ENCODE assay signal across 8 cellular contexts in genomic region chr1:149938668-149939003, GRCh38. TPM values are rescaled to one million over a fixed set of nuclear protein-coding genes. Genes with fewer than 3 reads are reported as not detected.
DNase-seq lines count a peak whose midpoint lies in the region; ATAC-seq, FAIRE-seq and TF ChIP-seq lines count a peak whose summit lies in the region.
"Not testable (repeated sequence)": the region's sequence is repeated elsewhere in the genome, so short reads cannot be mapped to it uniquely, and the experiment has no call there.

No MANE protein-coding gene starts in this region.

- H3K4me1 ChIP-seq in ACC112 (ENCODE audit: control insufficient read depth, insufficient read depth, low read length, unreplicated experiment) (peaks cover 44% of the 10 kb centered on the region), IMR-90 (ENCODE audit: control insufficient read depth, insufficient read depth, low read length) (peaks cover 11% of the 10 kb centered on the region), astrocyte (ENCODE audit: insufficient read depth, low read length) (peaks cover 34% of the 10 kb centered on the region), iPS-18a (ENCODE audit: control insufficient read depth, low read depth, low read length) (peaks cover 36% of the 10 kb centered on the region), neuronal stem cell (ENCODE audit: control insufficient read depth in 2 of 2, insufficient read depth in 1 of 2, low read depth in 1 of 2, low read length in 2 of 2) (peaks cover 14 to 24% of the 10 kb centered on the region in 2 donors), subcutaneous abdominal adipose tissue (ENCODE audit: control insufficient read depth in 5 of 5, insufficient read depth in 5 of 5, low read length in 5 of 5) (peaks cover 5 to 59% (median 46%) of the 10 kb centered on the region in 5 donors)
- not testable (repeated sequence) for H3K4me1 ChIP-seq in esophagus (ENCODE audit: control insufficient read depth in 2 of 2, insufficient read depth in 2 of 2, low read length in 1 of 2)

- H4K20me1 ChIP-seq in IMR-90 (ENCODE audit: insufficient read depth, low read length); astrocyte (ENCODE audit: insufficient read depth, low read length): not testable (repeated sequence)

- TF ChIP-seq CTCF in IMR-90 (conservative IDR thresholded peaks at IDR 0.05; ENCODE audit: low read depth, low read length); astrocyte (IDR thresholded peaks at IDR 0.05; ENCODE audit: insufficient read depth, low read depth, low read length): not testable (repeated sequence)

- H4K8ac ChIP-seq in IMR-90 (ENCODE audit: low read depth in 2 of 2, low read length in 2 of 2) = peak overlapping the region in 1 of 2 experiments; percentile 56; a peak in 1 of 4 replicates
- not testable (repeated sequence) for H4K8ac ChIP-seq in neuronal stem cell (ENCODE audit: low read depth, low read length)

- H3K79me2 ChIP-seq in ACC112 (ENCODE audit: control insufficient read depth, insufficient read depth, low read length, unreplicated experiment) (peaks cover 11% of the 10 kb centered on the region), astrocyte (ENCODE audit: insufficient read depth, low read length) (peaks cover 10% of the 10 kb centered on the region)

- H3K4me2 ChIP-seq in IMR-90 (ENCODE audit: low read depth, low read length) (peak overlapping the region; percentile 52), astrocyte (ENCODE audit: low read length) (peak overlapping the region; percentile 85)
- not testable (repeated sequence) for H3K4me2 ChIP-seq in neuronal stem cell (ENCODE audit: insufficient read depth, low read length, poor library complexity, severe bottlenecking)

- peak overlapping the region; percentile 97 for H2AK5ac ChIP-seq in IMR-90 (ENCODE audit: low read depth, low read length)
- H2AK5ac ChIP-seq in neuronal stem cell (ENCODE audit: low read depth, low read length) = not testable (repeated sequence)

- H3K9me3 ChIP-seq in IMR-90 (ENCODE audit: control insufficient read depth, insufficient read depth, low read length); astrocyte (ENCODE audit: insufficient read depth, low read depth, low read length); esophagus (ENCODE audit: control insufficient read depth in 2 of 2, insufficient read depth in 1 of 2, low read depth in 1 of 2, low read length in 1 of 2); iPS-18a (ENCODE audit: control insufficient read depth, low read depth, low read length); neuronal stem cell (replicated peaks in 1 of 2; ENCODE audit: control insufficient read depth in 2 of 2, insufficient read depth in 1 of 2, low read depth in 1 of 2, low read length in 2 of 2); subcutaneous abdominal adipose tissue (ENCODE audit: control insufficient read depth in 5 of 5, low read length in 5 of 5): not testable (repeated sequence)

- POLR2A ChIA-PET in IMR-90 (lab: Charles Lee; ENCODE audit: unreplicated experiment) = not testable (repeated sequence)

- in situ Hi-C loops in IMR-90 (cut with MboI; ENCODE audit: low sequenced_read_pairs) = loop anchor here (5.0 kb wide), 1 partner anchor 36 kb away; no protein-coding TSS in a partner anchor

- H2BK120ac ChIP-seq in IMR-90 (ENCODE audit: low read depth, low read length) = peak overlapping the region; percentile 56; the same call in 1 of the 2 replicates
- H2BK120ac ChIP-seq in neuronal stem cell (ENCODE audit: low read depth, low read length) = not testable (repeated sequence)

- FAIRE-seq in astrocyte (lab: Jason Lieb, UNC) = not testable (repeated sequence)

- dilution Hi-C loops in IMR-90 (cut with HindIII; ENCODE audit: low sequenced_read_pairs, unreplicated experiment) = not testable (repeated sequence)

- TF ChIP-seq RAD21 in IMR-90 (IDR thresholded peaks at IDR 0.05; ENCODE audit: low read length) = not testable (repeated sequence)

- ATAC-seq in IMR-90 (ENCODE audit: low read depth) = not testable (repeated sequence)

- peak overlapping the region; percentile 81 for H3K4ac ChIP-seq in IMR-90 (ENCODE audit: low read depth, low read length)
- not testable (repeated sequence) for H3K4ac ChIP-seq in neuronal stem cell (ENCODE audit: low read length)

- not testable (repeated sequence) for H2BK12ac ChIP-seq in neuronal stem cell (ENCODE audit: low read length)

- not testable (repeated sequence) for H4K5ac ChIP-seq in IMR-90 (ENCODE audit: low read depth, low read length)

- H3K27me3 Mint-ChIP-seq in activated CD4-positive, alpha-beta T cell treated with anti-CD3 and anti-CD28 coated beads, Interleukin-2, amount 10 ng/mL, durations not matched to agents 24 days and 14 days; astrocyte (ENCODE audit: low read depth, unreplicated experiment): not testable (repeated sequence)

- H3K56ac ChIP-seq in IMR-90 (ENCODE audit: extremely low read depth, insufficient read depth, low read length) = 0 out of 2 replicates have a peak overlapping the region, but pooled peaks have one; percentile 52

- H2BK20ac ChIP-seq in IMR-90 (ENCODE audit: low read depth, low read length) = not testable (repeated sequence)

- H3K27ac ChIP-seq in ACC112 (ENCODE audit: low read depth, low read length) (peak overlapping the region; percentile 51; the same call in 1 of the 2 replicates), IMR-90 (ENCODE audit: insufficient read depth, low read length) (peak overlapping the region; percentile 46), astrocyte (ENCODE audit: low read depth, low read length) (peak overlapping the region; percentile 65), esophagus (ENCODE audit: low read depth in 2 of 2, low read length in 1 of 2) (peak overlapping the region; percentile 87 to 95), subcutaneous abdominal adipose tissue (ENCODE audit: low read depth, low read length) (peak overlapping the region; percentile 89)
- not testable (repeated sequence) for H3K27ac ChIP-seq in iPS-18a (ENCODE audit: low read length); neuronal stem cell (replicated peaks; ENCODE audit: low read length)

- not testable (repeated sequence) for H2BK15ac ChIP-seq in IMR-90 (ENCODE audit: low read depth, low read length); neuronal stem cell (ENCODE audit: low read length)

- not testable (repeated sequence) for DNase-seq in IMR-90; activated CD4-positive, alpha-beta T cell treated with anti-CD3 and anti-CD28 coated beads, Interleukin-2, amount 10 ng/mL, durations not matched to agents 24 days and 14 days; astrocyte (ENCODE audit: low read depth); neuronal stem cell (ENCODE audit: low spot score)

- H4K91ac ChIP-seq in IMR-90 (ENCODE audit: insufficient read depth, low read depth, low read length) = peak overlapping the region; percentile 71
- H4K91ac ChIP-seq in neuronal stem cell (ENCODE audit: low read depth, low read length, poor library complexity) = not testable (repeated sequence)

- H3K9me3 Mint-ChIP-seq in activated CD4-positive, alpha-beta T cell treated with anti-CD3 and anti-CD28 coated beads, Interleukin-2, amount 10 ng/mL, durations not matched to agents 24 days and 14 days; astrocyte (ENCODE audit: unreplicated experiment): not testable (repeated sequence)

- not testable (repeated sequence) for H3K18ac ChIP-seq in IMR-90 (ENCODE audit: low read depth, low read length); neuronal stem cell (ENCODE audit: low read length)

- not testable (repeated sequence) for H2AFZ ChIP-seq in ACC112 (ENCODE audit: low read length, unreplicated experiment); astrocyte (ENCODE audit: low read depth, low read length)
- H2AFZ ChIP-seq in IMR-90 (replicated peaks; ENCODE audit: low read length, poor library complexity) (peak overlapping the region; percentile 86), neuronal stem cell (ENCODE audit: low read length) (peak overlapping the region; percentile 33)

- peak overlapping the region; percentile 5 for H2BK5ac ChIP-seq in IMR-90 (ENCODE audit: low read depth, low read length, poor library complexity, severe bottlenecking)
- H2BK5ac ChIP-seq in neuronal stem cell (ENCODE audit: low read length) = not testable (repeated sequence)

- H3K9me1 ChIP-seq in IMR-90 (ENCODE audit: insufficient read depth, low read length) = peaks cover 26% of the 10 kb centered on the region

- H3K4me1 Mint-ChIP-seq in activated CD4-positive, alpha-beta T cell treated with anti-CD3 and anti-CD28 coated beads, Interleukin-2, amount 10 ng/mL, durations not matched to agents 24 days and 14 days = peaks cover 42% of the 10 kb centered on the region
- peaks cover 39% of the 10 kb centered on the region for H3K4me1 Mint-ChIP-seq in astrocyte (ENCODE audit: low read depth, unreplicated experiment)

- not testable (repeated sequence) for H3K27me3 ChIP-seq in ACC112 (ENCODE audit: insufficient read depth, low read length); IMR-90 (ENCODE audit: control insufficient read depth, insufficient read depth, low read length); astrocyte (ENCODE audit: insufficient read depth, low read length); esophagus (ENCODE audit: control insufficient read depth in 1 of 2, insufficient read depth in 2 of 2, low read length in 2 of 2); iPS-18a (ENCODE audit: control insufficient read depth, insufficient read depth, low read length); neuronal stem cell (ENCODE audit: control insufficient read depth in 3 of 3, insufficient read depth in 3 of 3, low read depth in 1 of 3, low read length in 3 of 3); subcutaneous abdominal adipose tissue (ENCODE audit: control insufficient read depth in 5 of 5, insufficient read depth in 4 of 5, low read length in 5 of 5)

- H3K36me3 Mint-ChIP-seq in activated CD4-positive, alpha-beta T cell treated with anti-CD3 and anti-CD28 coated beads, Interleukin-2, amount 10 ng/mL, durations not matched to agents 24 days and 14 days (ENCODE audit: low read depth); astrocyte (ENCODE audit: low read depth, unreplicated experiment): not testable (repeated sequence)

- not testable (repeated sequence) for H3K14ac ChIP-seq in IMR-90 (replicated peaks; ENCODE audit: low read depth, low read length); neuronal stem cell (ENCODE audit: low read length)

- peak overlapping the region; percentile 82 for H2AK9ac ChIP-seq in IMR-90 (replicated peaks; ENCODE audit: low read depth, low read length, poor library complexity)

- not testable (repeated sequence) for H3K36me3 ChIP-seq in ACC112 (ENCODE audit: insufficient read depth, low read length); IMR-90 (ENCODE audit: control insufficient read depth, insufficient read depth, low read length); astrocyte (ENCODE audit: insufficient read depth, low read length); esophagus (ENCODE audit: control insufficient read depth in 2 of 2, insufficient read depth in 2 of 2, low read length in 1 of 2); iPS-18a (ENCODE audit: control insufficient read depth, low read depth, low read length); neuronal stem cell (replicated peaks in 1 of 2; ENCODE audit: control insufficient read depth in 2 of 2, insufficient read depth in 2 of 2, low read length in 2 of 2); subcutaneous abdominal adipose tissue (ENCODE audit: control insufficient read depth in 5 of 5, insufficient read depth in 5 of 5, low read length in 5 of 5)

- not testable (repeated sequence) for TF ChIP-seq POLR2A in IMR-90 (IDR thresholded peaks at IDR 0.05; ENCODE audit: low read depth, low read length)

- H3K23ac ChIP-seq in IMR-90 (ENCODE audit: low read depth, low read length); neuronal stem cell (ENCODE audit: low read depth, low read length, poor library complexity): not testable (repeated sequence)

- CTCF ChIA-PET in IMR-90 (lab: Yijun Ruan, JAX) = not testable (repeated sequence)

- not testable (repeated sequence) for H3K9ac ChIP-seq in IMR-90 (ENCODE audit: low read depth, low read length); astrocyte (ENCODE audit: low read length); neuronal stem cell (ENCODE audit: low read depth, low read length, poor library complexity)
- H3K9ac ChIP-seq in iPS-18a (ENCODE audit: low read length) = peak overlapping the region; percentile 19
- peak overlapping the region in 2 of 5 donors; percentile 56 to 70 for H3K9ac ChIP-seq in subcutaneous abdominal adipose tissue (ENCODE audit: low read length in 5 of 5)

- BruUV-seq in IMR-90 (replicated peaks; lab: Mats Ljungman, UMichigan) = not testable (repeated sequence)

- H3K4me3 Mint-ChIP-seq in activated CD4-positive, alpha-beta T cell treated with anti-CD3 and anti-CD28 coated beads, Interleukin-2, amount 10 ng/mL, durations not matched to agents 24 days and 14 days = peak overlapping the region; percentile 73
- peak overlapping the region; percentile 62 for H3K4me3 Mint-ChIP-seq in astrocyte (ENCODE audit: unreplicated experiment)

- peaks cover 3 to 53% of the 10 kb centered on the region in 2 experiments for H3K79me1 ChIP-seq in IMR-90 (ENCODE audit: low read depth in 1 of 2, low read length in 2 of 2)
- not testable (repeated sequence) for H3K79me1 ChIP-seq in neuronal stem cell (ENCODE audit: low read depth, low read length)

- intact Hi-C loops in IMR-90 (cut with micrococcal nuclease) = loop anchor here (5.0 kb wide), 1 partner anchor 46 kb away; no protein-coding TSS in a partner anchor
- intact Hi-C loops in activated CD4-positive, alpha-beta T cell treated with anti-CD3 and anti-CD28 coated beads, Interleukin-2, amount 10 ng/mL, durations not matched to agents 24 days and 14 days (cut with micrococcal nuclease) = loop anchor here (1.0 to 5.0 kb wide), 3 partner anchors 11 to 69 kb away; partner anchors contain the start of gene SF3B4

- no CpG with 5 or more reads among the region's 13 CpGs for WGBS in IMR-90 (ENCODE audit: extremely low coverage in 2 of 2, insufficient read length in 1 of 2), 2 experiments
- WGBS in esophagus, 2 donors = 27 to 43% methylated on average over 12 to 13 of the region's 13 CpGs
- WGBS in neuronal stem cell (ENCODE audit: extremely low coverage in 2 of 2, insufficient read length in 2 of 2, insufficient replicate concordance in 1 of 2), 2 donors = no CpG with 5 or more reads among the region's 13 CpGs

- H3K4me3 ChIP-seq in ACC112 (ENCODE audit: low read depth, low read length) (peak overlapping the region; percentile 52), astrocyte (ENCODE audit: insufficient read depth, low read depth, low read length) (peak overlapping the region; percentile 20), esophagus (ENCODE audit: low read depth in 1 of 2, low read length in 2 of 2) (peak overlapping the region in 1 of 2 donors; percentile 22), iPS-18a (ENCODE audit: low read length) (peak overlapping the region; percentile 25), subcutaneous abdominal adipose tissue (ENCODE audit: low read depth in 1 of 5, low read length in 5 of 5) (peak overlapping the region in 4 of 5 donors; percentile 45 to 51 (median 48))
- not testable (repeated sequence) for H3K4me3 ChIP-seq in IMR-90 (ENCODE audit: insufficient read depth, low read depth, low read length); neuronal stem cell (ENCODE audit: low read length in 2 of 2)

- peak overlapping the region; percentile 86 for H3K27ac Mint-ChIP-seq in activated CD4-positive, alpha-beta T cell treated with anti-CD3 and anti-CD28 coated beads, Interleukin-2, amount 10 ng/mL, durations not matched to agents 24 days and 14 days
- peak overlapping the region; percentile 70 for H3K27ac Mint-ChIP-seq in astrocyte (ENCODE audit: unreplicated experiment)

RNA-seq across cellular contexts. Expression of gene MTMR11, which starts 2.0 kb away (rescaled TPM):
- total RNA-seq in IMR-90 (2012; rRNA removed) = 1.7 and 2.0 TPM in 2 replicates
- 14.3 and 14.6 TPM in 2 replicates for polyA plus RNA-seq in IMR-90 (2012; rRNA removed)
- polyA plus RNA-seq in IMR-90 (2012; cell fraction: cytosol; rRNA removed) = 4.5 and 6.0 TPM in 2 replicates
- 64.8 and 76.3 TPM in 2 replicates for polyA plus RNA-seq in IMR-90 (2012; cell fraction: nucleus; rRNA removed; ENCODE audit: low replicate concordance)
- 5.8 and 6.1 TPM in 2 replicates for total RNA-seq in activated CD4-positive, alpha-beta T cell treated with anti-CD3 and anti-CD28 coated beads, Interleukin-2, amount 10 ng/mL, durations not matched to agents 24 days and 14 days
- total RNA-seq in astrocyte = 4.0 and 5.0 TPM in 2 replicates
- 1 to 10 TPM; 5.0 to 7.4 TPM for polyA plus RNA-seq in esophagus
- 2.4 TPM for polyA plus RNA-seq in neuronal stem cell (2013, experiment 1 of 2)
- 1.9 TPM for polyA plus RNA-seq in neuronal stem cell (2013, experiment 2 of 2)

RNA-seq across cellular contexts. Expression of gene SF3B4, which starts 11.0 kb away (rescaled TPM):
- total RNA-seq in IMR-90 (2012; rRNA removed) = 6.6 and 11.4 TPM in 2 replicates
- 62.6 and 64.4 TPM in 2 replicates for polyA plus RNA-seq in IMR-90 (2012; rRNA removed)
- polyA plus RNA-seq in IMR-90 (2012; cell fraction: cytosol; rRNA removed) = 29.9 and 58.3 TPM in 2 replicates
- 49.8 and 67.0 TPM in 2 replicates for polyA plus RNA-seq in IMR-90 (2012; cell fraction: nucleus; rRNA removed; ENCODE audit: low replicate concordance)
- 124 and 131 TPM in 2 replicates for total RNA-seq in activated CD4-positive, alpha-beta T cell treated with anti-CD3 and anti-CD28 coated beads, Interleukin-2, amount 10 ng/mL, durations not matched to agents 24 days and 14 days
- total RNA-seq in astrocyte = 73.2 and 74.0 TPM in 2 replicates
- polyA plus RNA-seq in esophagus = 10 to 100 TPM; 30.2 to 40.1 TPM
- polyA plus RNA-seq in neuronal stem cell (2013, experiment 1 of 2) = 62.5 TPM
- 63.2 TPM for polyA plus RNA-seq in neuronal stem cell (2013, experiment 2 of 2)

RNA-seq across cellular contexts. Expression of gene SV2A, which starts 21.0 kb away (rescaled TPM):
- total RNA-seq in IMR-90 (2012; rRNA removed) = 15.4 and 16.4 TPM in 2 replicates
- 18.1 and 19.6 TPM in 2 replicates for polyA plus RNA-seq in IMR-90 (2012; rRNA removed)
- polyA plus RNA-seq in IMR-90 (2012; cell fraction: cytosol; rRNA removed) = 14.5 and 15.6 TPM in 2 replicates
- 22.0 and 25.1 TPM in 2 replicates for polyA plus RNA-seq in IMR-90 (2012; cell fraction: nucleus; rRNA removed; ENCODE audit: low replicate concordance)
- 18.0 and 18.9 TPM in 2 replicates for total RNA-seq in activated CD4-positive, alpha-beta T cell treated with anti-CD3 and anti-CD28 coated beads, Interleukin-2, amount 10 ng/mL, durations not matched to agents 24 days and 14 days
- 6.4 and 6.8 TPM in 2 replicates for total RNA-seq in astrocyte
- under 1 TPM; 0.49 to 0.67 TPM for polyA plus RNA-seq in esophagus
- 34.2 TPM for polyA plus RNA-seq in neuronal stem cell (2013, experiment 1 of 2)
- polyA plus RNA-seq in neuronal stem cell (2013, experiment 2 of 2) = 35.2 TPM

RNA-seq across cellular contexts. Expression of gene BOLA1, which starts 39.3 kb away (rescaled TPM):
- total RNA-seq in IMR-90 (2012; rRNA removed) = 3.4 and 4.4 TPM in 2 replicates
- polyA plus RNA-seq in IMR-90 (2012; rRNA removed) = 12.6 and 14.2 TPM in 2 replicates
- 19.5 and 20.0 TPM in 2 replicates for polyA plus RNA-seq in IMR-90 (2012; cell fraction: cytosol; rRNA removed)
- polyA plus RNA-seq in IMR-90 (2012; cell fraction: nucleus; rRNA removed; ENCODE audit: low replicate concordance) = 14.7 and 18.9 TPM in 2 replicates
- 25.8 and 26.6 TPM in 2 replicates for total RNA-seq in activated CD4-positive, alpha-beta T cell treated with anti-CD3 and anti-CD28 coated beads, Interleukin-2, amount 10 ng/mL, durations not matched to agents 24 days and 14 days
- 6.1 and 7.0 TPM in 2 replicates for total RNA-seq in astrocyte
- polyA plus RNA-seq in esophagus = 10 to 100 TPM; 20.6 to 31.0 TPM
- polyA plus RNA-seq in neuronal stem cell (2013, experiment 1 of 2) = 9.8 TPM
- 9.9 TPM for polyA plus RNA-seq in neuronal stem cell (2013, experiment 2 of 2)
